ENCODE assay signal across 9 cellular contexts in the genomic region with DNA sequence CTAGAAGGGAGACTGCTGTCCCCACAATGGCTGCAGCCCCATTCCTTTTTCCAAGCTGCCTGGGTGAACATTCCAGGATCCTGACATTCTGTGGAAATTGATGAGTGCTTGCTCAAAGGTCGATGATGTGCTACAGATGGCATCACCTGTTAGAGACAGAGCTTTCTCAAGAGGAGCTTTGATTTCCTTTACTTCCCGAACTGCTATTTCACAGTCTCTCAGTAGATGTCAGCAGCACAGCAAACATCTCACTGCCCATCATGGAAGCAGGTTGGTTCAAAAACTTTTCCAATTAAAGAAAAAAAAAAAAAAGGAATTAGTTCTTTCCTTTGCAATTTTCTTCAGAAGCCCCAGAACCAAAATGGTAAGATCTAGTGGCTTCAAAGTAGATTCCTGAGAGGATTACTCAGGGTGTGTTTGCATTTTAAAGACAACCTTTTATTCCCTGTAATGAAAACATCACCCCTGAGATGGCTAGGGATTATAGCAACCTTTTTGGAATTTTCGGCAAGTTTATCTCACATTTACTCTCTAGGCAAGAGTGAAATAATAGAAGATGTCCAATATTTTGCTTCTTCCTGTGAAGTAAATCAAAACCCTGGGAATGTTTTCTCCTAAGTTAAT. TPM values are rescaled to one million over a fixed set of nuclear protein-coding genes. Genes with fewer than 3 reads are reported as not detected.
DNase-seq lines count a peak whose midpoint lies in the region; ATAC-seq and TF ChIP-seq lines count a peak whose summit lies in the region.
"Had no signal": no experiment of that assay in that cellular context is flagged by ENCODE, and none has a peak within 500 bp of the region (broad histone marks: within the 10 kb centered on the region; RNA-seq: fewer than 3 reads in every experiment).

No MANE protein-coding gene starts in this region.

- H3K79me2 ChIP-seq in PC-3 (ENCODE audit: low read length), result no peaks in the 10 kb centered on the region

- H3K9me3 Mint-ChIP-seq in progenitor cell of endocrine pancreas (ENCODE audit: low read depth), result no peaks in the 10 kb centered on the region
- H3K9me3 Mint-ChIP-seq in natural killer cell, result no peaks in the 10 kb centered on the region

- DNase-seq in PC-3 (peak; percentile 41), fibroblast of mammary gland (ENCODE audit: low read depth) (peak; percentile 66), progenitor cell of endocrine pancreas (ENCODE audit: low spot score, unreplicated experiment) (no peak), natural killer cell (no peak), NK-92 (lab: John Stamatoyannopoulos, UW; ENCODE audit: unreplicated experiment) (no peak)

- H4K20me1 ChIP-seq in PC-3 (ENCODE audit: low read length), result no peaks in the 10 kb centered on the region

- H3F3A ChIP-seq in PC-3 (ENCODE audit: low read length, unreplicated experiment), result no peaks in the 10 kb centered on the region

- H3K9me2 ChIP-seq in PC-3 (replicated peaks; ENCODE audit: low read length), result no peaks in the 10 kb centered on the region

- H3K27ac Mint-ChIP-seq in progenitor cell of endocrine pancreas (no peak overlapping the region), natural killer cell (no peak overlapping the region)

- no peaks in the 10 kb centered on the region for H3K4me1 Mint-ChIP-seq in progenitor cell of endocrine pancreas (ENCODE audit: low read depth)
- no peaks in the 10 kb centered on the region for H3K4me1 Mint-ChIP-seq in natural killer cell

- POLR2A ChIA-PET in PC-3 (lab: Charles Lee; ENCODE audit: unreplicated experiment), result interaction anchor here (0.6 kb wide), 2 partner anchors 95 to 217 kb away, joined by 3 to 4 read pairs; no protein-coding TSS in a partner anchor

- CTCF ChIA-PET in PC-3 (lab: Charles Lee), result interaction anchor here (0.6 to 2.0 kb wide), 21 partner anchors 19 to 1327 kb away, joined by 3 to 37 read pairs (median 6); partner anchors contain the start of gene POLR2M

- no peak overlapping the region for H3K4me2 ChIP-seq in PC-3 (ENCODE audit: low read length)

- H3K27me3 Mint-ChIP-seq in progenitor cell of endocrine pancreas, result peaks cover 15% of the 10 kb centered on the region
- peaks cover 0 to 3% of the 10 kb centered on the region in 2 donors for H3K27me3 Mint-ChIP-seq in natural killer cell (ENCODE audit: low read depth in 2 of 2)

- intact Hi-C loops in PC-3 (cut with micrococcal nuclease) (loop anchor here (1.0 to 2.0 kb wide), 2 partner anchors 110 to 320 kb away; no protein-coding TSS in a partner anchor), natural killer cell (cut with micrococcal nuclease) (loop anchor here (10.0 kb wide), 1 partner anchor 64 kb away; no protein-coding TSS in a partner anchor)

- BruUV-seq in PC-3 (replicated peaks; lab: Mats Ljungman, UMichigan), result no TSS peak

- H3K4me1 ChIP-seq in PC-3 (ENCODE audit: insufficient read depth, low read length), result no peaks in the 10 kb centered on the region

- H3K4me3 ChIP-seq in PC-3 (ENCODE audit: low read length) (no peak overlapping the region), fibroblast of mammary gland (ENCODE audit: control insufficient read depth, low read depth, low read length) (no peak overlapping the region)
- H3K4me3 ChIP-seq: SK-N-MC had no signal

- no peak overlapping the region for H3K4me3 Mint-ChIP-seq in progenitor cell of endocrine pancreas (ENCODE audit: low read depth)
- no peak overlapping the region for H3K4me3 Mint-ChIP-seq in natural killer cell

- no peak overlapping the region for H3K9ac ChIP-seq in PC-3 (ENCODE audit: low read length)

- H3K27me3 ChIP-seq in PC-3 (ENCODE audit: low read length), result no peaks in the 10 kb centered on the region

- H3K36me3 Mint-ChIP-seq in progenitor cell of endocrine pancreas (ENCODE audit: insufficient read depth) (no peaks in the 10 kb centered on the region), natural killer cell (no peaks in the 10 kb centered on the region)

- no peak overlapping the region for H2AFZ ChIP-seq in PC-3 (ENCODE audit: low read length)

- no peaks in the 10 kb centered on the region for H3K36me3 ChIP-seq in PC-3 (ENCODE audit: low read depth, low read length)

- TF ChIP-seq CTCF in GM12872 (IDR thresholded peaks at IDR 0.05; ENCODE audit: insufficient read depth, low read depth, low read length), result peak; percentile 44; the same call in 1 of the 3 replicates
- TF ChIP-seq CTCF in PC-3 (conservative IDR thresholded peaks at IDR 0.05; ENCODE audit: low read depth, low read length), result peak; percentile 74
- TF ChIP-seq CTCF in fibroblast of mammary gland (conservative IDR thresholded peaks at IDR 0.05; ENCODE audit: control insufficient read depth, insufficient read depth, low read depth, low read length), result peak; percentile 73
- TF ChIP-seq CTCF in progenitor cell of endocrine pancreas (IDR thresholded peaks at IDR 0.05; ENCODE audit: unreplicated experiment), result peak; percentile 55
- no peak for TF ChIP-seq CTCF in natural killer cell (IDR thresholded peaks at IDR 0.05)

- no peaks in the 10 kb centered on the region for H3K9me3 ChIP-seq in PC-3 (ENCODE audit: low read length)

- H3K27ac ChIP-seq in PC-3 (ENCODE audit: low read length), result no peak overlapping the region
- H3K27ac ChIP-seq: SK-N-MC had no signal

- ATAC-seq in PC-3 (peak; percentile 66; the same call in 1 of the 2 replicates), GM18873 (IDR thresholded peaks at IDR 0.05; ENCODE audit: low FRiP score, unreplicated experiment) (no peak), natural killer cell (no peak), HG02852 (IDR thresholded peaks at IDR 0.05; ENCODE audit: unreplicated experiment) (no peak)

RNA-seq across cellular contexts. Expression of gene POLR2M, which starts 44.8 kb away (rescaled TPM):
- 487 and 769 TPM in 2 replicates for total RNA-seq in PC-3 (2014; rRNA removed)
- 57.0 and 64.3 TPM in 2 replicates for total RNA-seq in progenitor cell of endocrine pancreas
- total RNA-seq in natural killer cell, result 100 to 1,000 TPM in 1 of 3 donors, 10 to 100 TPM in 2; 74.0 to 109 (median 94.9) TPM

Comparison
In these comparisons a context has a peak if more than half of its experiments do, and no peak if none do; other contexts are left out.
1. DNase-seq: peak in PC-3 (single experiment) and fibroblast of mammary gland (single experiment); none in progenitor cell of endocrine pancreas (single experiment), natural killer cell (single experiment) and NK-92 (single experiment).